ENCODE assay signal across 16 cellular contexts in genomic region chr6:166470029-166470862, GRCh38.
A peak's percentile ranks its signal among the peaks of the same experiment; 100 is the strongest.
DNase-seq lines count a peak whose midpoint lies in the region; ATAC-seq, FAIRE-seq and TF ChIP-seq lines count a peak whose summit lies in the region.
"Had no signal": no experiment of that assay in that cellular context is flagged by ENCODE, and none has a peak within 500 bp of the region (broad histone marks: within the 10 kb centered on the region; RNA-seq: fewer than 3 reads in every experiment).

No MANE protein-coding gene starts in this region.

- DNase-seq in NCI-H146 (lab: John Stamatoyannopoulos, UW) (peak; percentile 44), NCI-H146 treated with DMSO at 0.1 percent for 48 hours (lab: John Stamatoyannopoulos, UW; ENCODE audit: unreplicated experiment) (no peak), mammary epithelial cell (no peak), kidney (peak; percentile 51), spleen (peak; percentile 57), COR-L47 (lab: John Stamatoyannopoulos, UW) (no peak), A673 (ENCODE audit: low spot score) (no peak)
- DNase-seq: DMS53, NCI-H1694 treated with DMSO at 0.1 percent for 48 hours, Peyer's patch, SHP77 treated with DMSO at 0.1 percent for 48 hours had no signal

- no peak for TF ChIP-seq CTCF in mammary epithelial cell (conservative IDR thresholded peaks at IDR 0.05 in 1 of 2, IDR thresholded peaks at IDR 0.05 in 1 of 2; ENCODE audit: extremely low read depth in 1 of 2, insufficient read depth in 1 of 2, low read depth in 1 of 2, low read length in 2 of 2)
- no peak for TF ChIP-seq CTCF in kidney (IDR thresholded peaks at IDR 0.05; ENCODE audit: borderline replicate concordance, extremely low read depth, insufficient read depth)
- no peak for TF ChIP-seq CTCF in spleen (IDR thresholded peaks at IDR 0.05 in 8 of 11, conservative IDR thresholded peaks at IDR 0.05 in 3 of 11)
- TF ChIP-seq CTCF in A673 (conservative IDR thresholded peaks at IDR 0.05; ENCODE audit: low read depth, low read length): no peak

- POLR2A ChIA-PET in A673 (lab: Charles Lee; ENCODE audit: low non-redundant PET): no interaction called here

- CTCF ChIA-PET in mammary epithelial cell (lab: Charles Lee; ENCODE audit: low non-redundant PET) (no interaction called here), A673 (lab: Charles Lee) (no interaction called here)

- no peaks in the 10 kb centered on the region for H4K20me1 ChIP-seq in mammary epithelial cell (ENCODE audit: insufficient read depth, low read length)

- WGBS in mammary epithelial cell (ENCODE audit: low coverage, missing lambda C conversion rate): 28% methylated on average over 18 of the region's 20 CpGs
- WGBS in spleen, 5 donors: 87 to 90% (median 90%) methylated on average over 20 of the region's 20 CpGs

- H3K27ac ChIP-seq in mammary epithelial cell (ENCODE audit: insufficient read depth, low read depth, low read length) (no peak overlapping the region), kidney (ENCODE audit: low read depth in 2 of 2, low read length in 2 of 2) (no peak overlapping the region), spleen (no peak overlapping the region), A673 (ENCODE audit: low read depth, low read length, poor library complexity, severe bottlenecking) (no peak overlapping the region)
- H3K27ac ChIP-seq: 22Rv1, Peyer's patch had no signal

- H3K9ac ChIP-seq in mammary epithelial cell (ENCODE audit: insufficient read depth, low read length) (no peak overlapping the region), kidney (ENCODE audit: low read length in 2 of 2) (no peak overlapping the region)

- no peak for FAIRE-seq in kidney (lab: Jason Lieb, UNC)
- FAIRE-seq: GM12892, HTR-8/SVneo had no signal

- ATAC-seq in HG03342 (IDR thresholded peaks at IDR 0.05; ENCODE audit: unreplicated experiment): no peak
- ATAC-seq: HCT116 had no signal

- H3K36me3 ChIP-seq in mammary epithelial cell (ENCODE audit: insufficient read depth, low read length) (no peaks in the 10 kb centered on the region), kidney (ENCODE audit: control insufficient read depth in 1 of 2, insufficient read depth in 2 of 2, low read length in 2 of 2) (peaks cover 2 to 6% of the 10 kb centered on the region in 2 donors), spleen (peaks cover 0 to 85% (median 14%) of the 10 kb centered on the region in 6 donors), A673 (ENCODE audit: insufficient read depth, low read length, poor library complexity, severe bottlenecking) (no peaks in the 10 kb centered on the region)
- H3K36me3 ChIP-seq: Peyer's patch had no signal

- H3K27me3 ChIP-seq in mammary epithelial cell (ENCODE audit: insufficient read depth, low read length) (no peaks in the 10 kb centered on the region), spleen (replicated peaks in 1 of 7) (no peaks in the 10 kb centered on the region), A673 (replicated peaks; ENCODE audit: insufficient read depth, low read depth, low read length, poor library complexity) (no peaks in the 10 kb centered on the region)
- H3K27me3 ChIP-seq: Peyer's patch had no signal

- H3K9me3 ChIP-seq in mammary epithelial cell (replicated peaks; ENCODE audit: insufficient read depth, low read length): no peaks in the 10 kb centered on the region
- H3K9me3 ChIP-seq in kidney (ENCODE audit: control insufficient read depth in 1 of 2, low read length in 2 of 2): no peaks in the 10 kb centered on the region
- H3K9me3 ChIP-seq in spleen: no peaks in the 10 kb centered on the region
- no peaks in the 10 kb centered on the region for H3K9me3 ChIP-seq in A673 (ENCODE audit: low read depth, low read length, poor library complexity, severe bottlenecking)
- H3K9me3 ChIP-seq: Peyer's patch had no signal

- no peaks in the 10 kb centered on the region for H3K79me2 ChIP-seq in mammary epithelial cell (ENCODE audit: insufficient read depth, low read length)

- TF ChIP-seq POLR2A in spleen (IDR thresholded peaks at IDR 0.05): no peak

- H3K4me1 ChIP-seq in mammary epithelial cell (ENCODE audit: insufficient read depth, low read length) (peaks cover 9% of the 10 kb centered on the region), kidney (ENCODE audit: control insufficient read depth in 1 of 2, insufficient read depth in 1 of 2, low read depth in 1 of 2, low read length in 2 of 2) (no peaks in the 10 kb centered on the region), spleen (no peaks in the 10 kb centered on the region), A673 (ENCODE audit: insufficient read depth, low read length, poor library complexity, severe bottlenecking) (no peaks in the 10 kb centered on the region)
- H3K4me1 ChIP-seq: Peyer's patch had no signal

- H2AFZ ChIP-seq in mammary epithelial cell (ENCODE audit: low read depth, low read length): peak overlapping the region; percentile 45

- peak overlapping the region; percentile 41 for H3K4me2 ChIP-seq in mammary epithelial cell (ENCODE audit: insufficient read depth, low read depth, low read length)

- in situ Hi-C loops in mammary epithelial cell (cut with MboI; ENCODE audit: low sequenced_read_pairs in 2 of 2): no loop called here

- BruUV-seq in mammary epithelial cell (replicated peaks; lab: Mats Ljungman, UMichigan) (no TSS peak), A673 (replicated peaks; lab: Mats Ljungman, UMichigan) (no TSS peak)

- dilution Hi-C loops in mammary epithelial cell (cut with HindIII; ENCODE audit: low sequenced_read_pairs): loop anchor here (5.0 kb wide), 1 partner anchor 67 kb away; no protein-coding TSS in a partner anchor

- intact Hi-C loops in mammary epithelial cell (cut with micrococcal nuclease): no loop called here
- intact Hi-C loops in kidney (cut with DNase I): no loop called here
- intact Hi-C loops in spleen (cut with DNase I; ENCODE audit: low total_unique reads): no loop called here
- intact Hi-C loops in A673 (cut with micrococcal nuclease; ENCODE audit: unreplicated experiment): no loop called here

- no peak overlapping the region for H3K4me3 ChIP-seq in mammary epithelial cell (replicated peaks in 1 of 3; ENCODE audit: insufficient read depth in 1 of 3, low read depth in 2 of 3, low read length in 3 of 3)
- H3K4me3 ChIP-seq in kidney (ENCODE audit: low read length in 2 of 2): no peak overlapping the region
- no peak overlapping the region for H3K4me3 ChIP-seq in spleen
- H3K4me3 ChIP-seq in A673 (ENCODE audit: low read depth, low read length, poor library complexity, severe bottlenecking): no peak overlapping the region
- H3K4me3 ChIP-seq: Peyer's patch had no signal

Comparison
In these comparisons a context has a peak if more than half of its experiments do, and no peak if none do; other contexts are left out.
1. DNase-seq: peak in NCI-H146 (single experiment), kidney (single experiment) and spleen (single experiment); none in NCI-H146 treated with DMSO at 0.1 percent for 48 hours (single experiment), mammary epithelial cell (single experiment), COR-L47 (single experiment) and A673 (single experiment).